ENCODE assay signal across 22 cellular contexts in genomic region chr14:50972734-50973133, GRCh38. TPM values are rescaled to one million over a fixed set of nuclear protein-coding genes. Genes with fewer than 3 reads are reported as not detected.
A peak's percentile ranks its signal among the peaks of the same experiment; 100 is the strongest.
DNase-seq lines count a peak whose midpoint lies in the region; ATAC-seq, FAIRE-seq and TF ChIP-seq lines count a peak whose summit lies in the region.
"Had no signal": no experiment of that assay in that cellular context is flagged by ENCODE, and none has a peak within 500 bp of the region (broad histone marks: within the 10 kb centered on the region; RNA-seq: fewer than 3 reads in every experiment).

No MANE protein-coding gene starts in this region.

- no peak overlapping the region for H2BK120ac ChIP-seq in H1 (replicated peaks; ENCODE audit: low read depth, low read length)

- BruUV-seq in Caco-2 (replicated peaks; lab: Mats Ljungman, UMichigan), result no TSS peak

- no peak overlapping the region for H3K4ac ChIP-seq in H1 (replicated peaks; ENCODE audit: insufficient read length, low read depth, low read length)

- H3K36me3 ChIP-seq in Caco-2 (ENCODE audit: control insufficient read depth, insufficient read depth, low read length), result no peaks in the 10 kb centered on the region
- no peaks in the 10 kb centered on the region for H3K36me3 ChIP-seq in GM23338 (ENCODE audit: insufficient read depth)
- H3K36me3 ChIP-seq in H1 (ENCODE audit: control insufficient read depth in 2 of 4, insufficient read depth in 4 of 4, low read length in 3 of 4), result no peaks in the 10 kb centered on the region
- no peaks in the 10 kb centered on the region for H3K36me3 ChIP-seq in skeletal muscle tissue (ENCODE audit: control insufficient read depth in 3 of 3, insufficient read depth in 3 of 3, low read length in 3 of 3)
- H3K36me3 ChIP-seq: BLaER1 had no signal

- H4K5ac ChIP-seq in H1 (ENCODE audit: insufficient read length, low read depth, low read length), result no peak overlapping the region

- H3K4me3 ChIP-seq in Caco-2 (ENCODE audit: low read depth, low read length) (no peak overlapping the region), GM23338 (no peak overlapping the region), H1 (ENCODE audit: extremely low read depth in 1 of 4, insufficient read depth in 2 of 4, low read depth in 3 of 4, low read length in 4 of 4) (no peak overlapping the region), skeletal muscle tissue (ENCODE audit: low read length in 3 of 3) (no peak overlapping the region)
- H3K4me3 ChIP-seq: BLaER1, GM12878 had no signal

- H2AFZ ChIP-seq in GM23338, result peak overlapping the region; percentile 43; the same call in 1 of the 2 replicates
- H2AFZ ChIP-seq in H1 (ENCODE audit: low read length), result no peak overlapping the region

- no peak for FAIRE-seq in H1 (lab: Jason Lieb, UNC)
- FAIRE-seq: D721Med, GM12878, GM18507 had no signal

- H4K91ac ChIP-seq in H1 (replicated peaks; ENCODE audit: insufficient read length, low read length), result no peak overlapping the region

- no peaks in the 10 kb centered on the region for H3K9me3 ChIP-seq in Caco-2
- no peaks in the 10 kb centered on the region for H3K9me3 ChIP-seq in H1 (ENCODE audit: insufficient read depth in 2 of 2, low read depth in 1 of 2, low read length in 1 of 2)
- no peaks in the 10 kb centered on the region for H3K9me3 ChIP-seq in skeletal muscle tissue (ENCODE audit: control insufficient read depth in 3 of 3, low read length in 3 of 3)
- H3K9me3 ChIP-seq: BLaER1 had no signal

- no peak for DNase-seq in Caco-2
- DNase-seq in GM23338 (ENCODE audit: low spot score), result no peak
- no peak for DNase-seq in H1 (ENCODE audit: low read depth in 1 of 2, low spot score in 2 of 2)
- no peak for DNase-seq in AG08396 (ENCODE audit: low spot score)
- no peak for DNase-seq in iPS-NIHi7 (ENCODE audit: extremely low spot score)
- DNase-seq: CD4-positive, CD25-positive, alpha-beta regulatory T cell; CD8-positive, alpha-beta T cell; DMS 273 treated with DMSO at 0.1 percent for 48 hours; DMS79; EL; GDM1; GOT3; H9 had no signal

- H3K9ac ChIP-seq in H1 (replicated peaks in 1 of 4; ENCODE audit: extremely low read depth in 1 of 4, low read depth in 3 of 4, low read length in 3 of 4) (no peak overlapping the region), skeletal muscle tissue (ENCODE audit: low read depth in 1 of 3, low read length in 3 of 3) (peak overlapping the region in 2 of 3 donors; percentile 27 to 40)
- H3K9ac ChIP-seq: BLaER1 had no signal

- H3K27ac ChIP-seq in GM23338 (ENCODE audit: low read depth) (no peak overlapping the region), H1 (ENCODE audit: low read depth, low read length) (no peak overlapping the region), skeletal muscle tissue (ENCODE audit: low read depth, low read length) (no peak overlapping the region)
- H3K27ac ChIP-seq: BLaER1, C4-2B had no signal

- TF ChIP-seq CTCF in Caco-2 (IDR thresholded peaks at IDR 0.05; ENCODE audit: insufficient read depth in 1 of 2, low read depth in 1 of 2, low read length in 1 of 2, severe bottlenecking in 1 of 2, unreplicated experiment in 1 of 2) (no peak), GM23338 (conservative IDR thresholded peaks at IDR 0.05; ENCODE audit: low read depth in 2 of 2) (no peak), H1 (IDR thresholded peaks at IDR 0.05; ENCODE audit: control extremely low read depth in 1 of 3, insufficient read depth in 1 of 3, low read depth in 1 of 3, low read length in 3 of 3) (no peak)

- H3K36me3 Mint-ChIP-seq in Caco-2 (ENCODE audit: insufficient read depth, unreplicated experiment), result no peaks in the 10 kb centered on the region
- H3K36me3 Mint-ChIP-seq in GM23338 (ENCODE audit: low read depth), result no peaks in the 10 kb centered on the region
- H3K36me3 Mint-ChIP-seq: CD4-positive, CD25-positive, alpha-beta regulatory T cell; CD8-positive, alpha-beta T cell had no signal

- TF ChIP-seq EP300 in H1 (IDR thresholded peaks at IDR 0.05; ENCODE audit: borderline replicate concordance in 1 of 2, low read depth in 2 of 2, low read length in 2 of 2), result no peak

- no peak overlapping the region for H3K14ac ChIP-seq in H1 (ENCODE audit: insufficient read length)

- no peak overlapping the region for H3K4me3 Mint-ChIP-seq in Caco-2 (ENCODE audit: unreplicated experiment)
- no peak overlapping the region for H3K4me3 Mint-ChIP-seq in GM23338
- H3K4me3 Mint-ChIP-seq: B cell; CD8-positive, alpha-beta T cell; H9 had no signal

- no peak overlapping the region for H3K23ac ChIP-seq in H1 (ENCODE audit: insufficient read length)

- no peak overlapping the region for H2BK15ac ChIP-seq in H1 (ENCODE audit: low read length)

- H3K27me3 ChIP-seq in Caco-2 (replicated peaks; ENCODE audit: control insufficient read depth, insufficient read depth, low read length) (no peaks in the 10 kb centered on the region), GM23338 (ENCODE audit: insufficient read depth) (no peaks in the 10 kb centered on the region), H1 (replicated peaks in 1 of 4; ENCODE audit: control insufficient read depth in 3 of 4, extremely low read depth in 1 of 4, insufficient read depth in 3 of 4, low read length in 3 of 4) (no peaks in the 10 kb centered on the region), skeletal muscle tissue (ENCODE audit: control insufficient read depth in 3 of 3, insufficient read depth in 3 of 3, low read length in 3 of 3) (no peaks in the 10 kb centered on the region)
- H3K27me3 ChIP-seq: BLaER1 had no signal

- no peaks in the 10 kb centered on the region for H3K79me1 ChIP-seq in H1 (ENCODE audit: low read depth, low read length)

- H3K4me1 Mint-ChIP-seq in Caco-2 (ENCODE audit: low read depth, unreplicated experiment), result peaks cover 1% of the 10 kb centered on the region
- peaks cover 3% of the 10 kb centered on the region; the same call in 1 of the 3 replicates for H3K4me1 Mint-ChIP-seq in GM23338
- H3K4me1 Mint-ChIP-seq: CD4-positive, CD25-positive, alpha-beta regulatory T cell; H9 had no signal

- H3K27ac Mint-ChIP-seq in Caco-2 (ENCODE audit: unreplicated experiment) (peak overlapping the region; percentile 10), GM23338 (no peak overlapping the region)
- H3K27ac Mint-ChIP-seq: B cell; CD4-positive, CD25-positive, alpha-beta regulatory T cell; CD8-positive, alpha-beta T cell; H9 had no signal

- no peaks in the 10 kb centered on the region for H3K23me2 ChIP-seq in H1 (ENCODE audit: low read depth, low read length)

- no peak overlapping the region for H2AK5ac ChIP-seq in H1 (ENCODE audit: low read depth, low read length)

- H3K4me2 ChIP-seq in GM23338 (no peak overlapping the region), H1 (ENCODE audit: insufficient read depth in 1 of 2, low read depth in 2 of 2, low read length in 2 of 2) (no peak overlapping the region)
- H3K4me2 ChIP-seq: BLaER1 had no signal

- no peak overlapping the region for H2BK5ac ChIP-seq in H1 (ENCODE audit: low read depth, low read length)

- CTCF ChIA-PET in Caco-2 (lab: Charles Lee) (no interaction called here), H1 (lab: Charles Lee; ENCODE audit: partially characterized antibody) (no interaction called here)

- H4K8ac ChIP-seq in H1 (ENCODE audit: extremely low read depth, insufficient read depth, low read length), result peak overlapping the region; percentile 28

- H3K9me3 Mint-ChIP-seq in Caco-2 (ENCODE audit: unreplicated experiment), result no peaks in the 10 kb centered on the region
- H3K9me3 Mint-ChIP-seq in GM23338, result no peaks in the 10 kb centered on the region; the same call in 1 of the 3 replicates
- H3K9me3 Mint-ChIP-seq: CD4-positive, CD25-positive, alpha-beta regulatory T cell; CD8-positive, alpha-beta T cell; H9 had no signal

- no peaks in the 10 kb centered on the region for H3K79me2 ChIP-seq in GM23338 (replicated peaks; ENCODE audit: insufficient read depth)
- no peaks in the 10 kb centered on the region for H3K79me2 ChIP-seq in H1 (ENCODE audit: control insufficient read depth in 1 of 2, insufficient read depth in 2 of 2, low read length in 2 of 2)

- TF ChIP-seq RAD21 in H1 (IDR thresholded peaks at IDR 0.05 in 1 of 2, conservative IDR thresholded peaks at IDR 0.05 in 1 of 2; ENCODE audit: low read depth in 2 of 2, low read length in 2 of 2), result no peak

- TF ChIP-seq POLR2A in H1 (IDR thresholded peaks at IDR 0.05; ENCODE audit: control extremely low read depth in 1 of 2, low read depth in 2 of 2, low read length in 2 of 2), result no peak

- H3K18ac ChIP-seq in H1 (ENCODE audit: extremely low read depth, low read length), result no peak overlapping the region

- no peaks in the 10 kb centered on the region for H4K20me1 ChIP-seq in GM23338 (replicated peaks; ENCODE audit: insufficient read depth)
- no peaks in the 10 kb centered on the region for H4K20me1 ChIP-seq in H1 (replicated peaks in 1 of 2; ENCODE audit: control insufficient read depth in 1 of 2, insufficient read depth in 2 of 2, low read length in 2 of 2)
- H4K20me1 ChIP-seq: BLaER1 had no signal

- intact Hi-C loops in Caco-2 (cut with micrococcal nuclease; ENCODE audit: unreplicated experiment), result no loop called here

- no peaks in the 10 kb centered on the region for H3K9me2 ChIP-seq in GM23338 (ENCODE audit: insufficient read depth)

- POLR2A ChIA-PET in Caco-2 (lab: Charles Lee), result no interaction called here
- POLR2A ChIA-PET in H1 (lab: Charles Lee; ENCODE audit: partially characterized antibody), result no interaction called here

- no peak overlapping the region for H2BK12ac ChIP-seq in H1 (ENCODE audit: low read depth, low read length)

- H3K56ac ChIP-seq in H1 (replicated peaks; ENCODE audit: insufficient read length, low read depth, low read length), result no peak overlapping the region

- 76% methylated on average over 11 of the region's 11 CpGs; no CpG with 5 or more reads in 1 of the 2 experiments for WGBS in H1 (ENCODE audit: extremely low coverage in 1 of 2, insufficient coverage in 1 of 2, insufficient read length in 1 of 2, insufficient replicate concordance in 2 of 2, low coverage in 1 of 2, low lambda C conversion rate in 2 of 2, missing lambda C conversion rate in 1 of 2), 2 experiments

- ATAC-seq in GM23338 (peak; percentile 63), GM21619 (IDR thresholded peaks at IDR 0.05; ENCODE audit: unreplicated experiment) (no peak)
- ATAC-seq: CD8-positive, alpha-beta T cell; GM12878; HCT116 had no signal

- no peak overlapping the region for H2BK20ac ChIP-seq in H1 (ENCODE audit: low read length)

- no peaks in the 10 kb centered on the region for H3K27me3 Mint-ChIP-seq in Caco-2 (ENCODE audit: insufficient read depth, unreplicated experiment)
- H3K27me3 Mint-ChIP-seq in GM23338 (ENCODE audit: insufficient read depth, low read depth, poor library complexity), result no peaks in the 10 kb centered on the region

- H3F3A ChIP-seq in GM23338 (replicated peaks; ENCODE audit: low read depth), result no peaks in the 10 kb centered on the region

- H3K4me1 ChIP-seq in Caco-2, result peaks cover 5% of the 10 kb centered on the region
- H3K4me1 ChIP-seq in GM23338 (ENCODE audit: insufficient read depth), result no peaks in the 10 kb centered on the region
- no peaks in the 10 kb centered on the region for H3K4me1 ChIP-seq in H1 (replicated peaks in 1 of 4; ENCODE audit: control insufficient read depth in 3 of 4, insufficient read depth in 4 of 4, low read length in 3 of 4)
- H3K4me1 ChIP-seq in skeletal muscle tissue (ENCODE audit: control insufficient read depth in 3 of 3, insufficient read depth in 3 of 3, low read length in 3 of 3), result peaks cover 14 to 21% (median 15%) of the 10 kb centered on the region in 3 donors
- H3K4me1 ChIP-seq: BLaER1 had no signal

RNA-seq across cellular contexts. Expression of gene PYGL, which starts 28.5 kb away (rescaled TPM):
- total RNA-seq in Caco-2 (2022) (80.8 and 98.1 TPM in 2 replicates), skeletal muscle tissue (32.9 TPM)
- 77.0 and 93.8 TPM in 2 replicates for total RNA-seq in GM23338 (2014; rRNA removed; shearing (Covaris generic))
- polyA plus RNA-seq in GM23338 (2016; fragmentation: Nextera tagmentation; extraction: Ambion mirVana) (50.9 and 57.6 TPM in 2 replicates), H1 (2011; rRNA removed) (26.1 and 26.7 TPM in 2 replicates)
- 46.6 and 50.5 TPM in 2 replicates for total RNA-seq in H1 (2021; fragmentation: NEBNext Ultra II Directional; extraction: Animal tissue kit (Norgen Biotek cat#: 25700))
- polyA plus RNA-seq in H1 (2011; cell fraction: cytosol; rRNA removed), result 33.1 TPM
- 30.8 TPM for polyA plus RNA-seq in H1 (2011; cell fraction: nucleus; rRNA removed)
- 37.3 to 42.5 TPM (median 41.9 TPM) in 4 replicates for polyA plus RNA-seq in H1 (2012, experiment 1 of 2)
- polyA plus RNA-seq in H1 (2012, experiment 2 of 2), result 6.0 TPM
- 47.6 TPM for polyA plus RNA-seq in H1 (2013, experiment 1 of 2)
- 46.0 TPM for polyA plus RNA-seq in H1 (2013, experiment 2 of 2)
- polyA minus RNA-seq in H1 (2011; rRNA and poly(A)+ RNA removed), result 27.4 and 33.6 TPM in 2 replicates
- polyA minus RNA-seq in H1 (2011; cell fraction: cytosol; rRNA and poly(A)+ RNA removed), result 27.2 TPM
- polyA minus RNA-seq in H1 (2011; cell fraction: nucleus; rRNA and poly(A)+ RNA removed), result 23.3 TPM

Comparison
In these comparisons a context has a peak if more than half of its experiments do, and no peak if none do; other contexts are left out.
1. H3K9ac ChIP-seq: peak in skeletal muscle tissue (2 of 3); none in H1 (0 of 4).